Comparison of ENCODE assay signal across 9 cellular contexts in the genomic region with DNA sequence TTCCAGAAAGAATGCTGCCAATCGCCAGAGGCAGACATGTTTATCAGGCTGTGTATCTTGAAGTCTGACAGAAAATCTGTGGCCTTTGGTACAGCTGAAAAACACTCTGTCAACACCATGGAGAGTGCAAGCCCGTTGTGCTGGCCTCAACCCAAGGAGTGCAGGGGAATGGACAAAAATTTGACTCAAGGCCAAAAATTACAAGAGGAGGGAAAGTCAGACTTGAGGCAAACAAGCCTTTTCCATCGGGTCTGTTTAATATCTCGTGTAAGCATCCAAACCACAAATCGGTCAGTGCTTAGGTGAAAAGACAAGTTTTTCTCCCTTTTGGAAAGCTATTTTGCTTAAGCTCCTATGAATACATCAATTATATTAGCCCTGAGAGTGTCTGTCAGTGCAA.
DNase-seq lines count a peak whose midpoint lies in the region; ATAC-seq, FAIRE-seq and TF ChIP-seq lines count a peak whose summit lies in the region.
"Had no signal": no experiment of that assay in that cellular context is flagged by ENCODE, and none has a peak within 500 bp of the region (broad histone marks: within the 10 kb centered on the region; RNA-seq: fewer than 3 reads in every experiment).

No MANE protein-coding gene starts in this region.

- TF ChIP-seq POLR2A in H54 (IDR thresholded peaks at IDR 0.05; ENCODE audit: low read depth, low read length) (no peak), stomach (IDR thresholded peaks at IDR 0.05) (no peak)

- H3K36me3 ChIP-seq in astrocyte (ENCODE audit: insufficient read depth, low read length) = no peaks in the 10 kb centered on the region
- H3K36me3 ChIP-seq in stomach = no peaks in the 10 kb centered on the region

- no peaks in the 10 kb centered on the region for H3K79me2 ChIP-seq in astrocyte (ENCODE audit: insufficient read depth, low read length)

- peaks cover 45% of the 10 kb centered on the region for H3K4me1 ChIP-seq in astrocyte (ENCODE audit: insufficient read depth, low read length)
- peaks cover 1 to 61% (median 32%) of the 10 kb centered on the region in 4 donors for H3K4me1 ChIP-seq in stomach

- ATAC-seq in GM21825 (IDR thresholded peaks at IDR 0.05; ENCODE audit: unreplicated experiment) = no peak
- no peak for ATAC-seq in HG02981 (IDR thresholded peaks at IDR 0.05; ENCODE audit: unreplicated experiment)

- H3K9me3 ChIP-seq in astrocyte (ENCODE audit: insufficient read depth, low read depth, low read length) (no peaks in the 10 kb centered on the region), stomach (no peaks in the 10 kb centered on the region)

- H2AFZ ChIP-seq in astrocyte (ENCODE audit: low read depth, low read length) = no peak overlapping the region

- H3K36me3 Mint-ChIP-seq in astrocyte (ENCODE audit: low read depth, unreplicated experiment) = no peaks in the 10 kb centered on the region

- H3K27ac ChIP-seq in astrocyte (ENCODE audit: low read depth, low read length) (peak overlapping the region; percentile 71), stomach (peak overlapping the region in 3 of 5 donors; percentile 52 to 91 (median 77))

- H3K4me3 ChIP-seq in astrocyte (ENCODE audit: insufficient read depth, low read depth, low read length) (no peak overlapping the region), stomach (no peak overlapping the region)

- H3K9me3 Mint-ChIP-seq in astrocyte (ENCODE audit: unreplicated experiment) = no peaks in the 10 kb centered on the region

- no peaks in the 10 kb centered on the region for H3K27me3 Mint-ChIP-seq in astrocyte (ENCODE audit: low read depth, unreplicated experiment)

- peak overlapping the region; percentile 23 for H3K27ac Mint-ChIP-seq in astrocyte (ENCODE audit: unreplicated experiment)

- intact Hi-C loops in stomach (cut with DNase I; ENCODE audit: low total_unique reads) = loop anchor here (10.0 kb wide), 1 partner anchor 582 kb away; no protein-coding TSS in a partner anchor

- TF ChIP-seq EP300 in stomach (IDR thresholded peaks at IDR 0.05) = no peak

- FAIRE-seq in H54 (lab: Jason Lieb, UNC) (peak; percentile 11), astrocyte (lab: Jason Lieb, UNC) (peak; percentile 9)

- H3K9ac ChIP-seq in astrocyte (ENCODE audit: low read length) = peak overlapping the region; percentile 25

- no peak for DNase-seq in H54 (ENCODE audit: insufficient read length, low spot score)
- DNase-seq in astrocyte (ENCODE audit: low read depth) = peak; percentile 87
- DNase-seq in hepatic stellate cell (ENCODE audit: low spot score) = peak; percentile 62
- peak; percentile 42 for DNase-seq in stomach
- DNase-seq in DMS153 (lab: John Stamatoyannopoulos, UW) = no peak
- no peak for DNase-seq in activated T-cell treated with anti-CD3 and anti-CD28 coated beads, Interleukin-2, amount 50 U/mL, for 1 hour
- DNase-seq: NCI-H526 had no signal

- WGBS in stomach, 5 donors = 12 to 28% (median 17%) methylated on average over 5 of the region's 5 CpGs

- no peaks in the 10 kb centered on the region for H3K27me3 ChIP-seq in astrocyte (ENCODE audit: insufficient read depth, low read length)
- H3K27me3 ChIP-seq in stomach = peaks cover 0 to 73% (median 27%) of the 10 kb centered on the region in 3 donors

- H4K20me1 ChIP-seq in astrocyte (ENCODE audit: insufficient read depth, low read length) = no peaks in the 10 kb centered on the region

- no peak overlapping the region for H3K4me3 Mint-ChIP-seq in astrocyte (ENCODE audit: unreplicated experiment)

- TF ChIP-seq CTCF in astrocyte (IDR thresholded peaks at IDR 0.05; ENCODE audit: insufficient read depth, low read depth, low read length) (no peak), stomach (IDR thresholded peaks at IDR 0.05) (no peak)

- peaks cover 71% of the 10 kb centered on the region for H3K4me1 Mint-ChIP-seq in astrocyte (ENCODE audit: low read depth, unreplicated experiment)

- peak overlapping the region; percentile 45 for H3K4me2 ChIP-seq in astrocyte (ENCODE audit: low read length)

Comparison
In these comparisons a context has a peak if more than half of its experiments do, and no peak if none do; other contexts are left out.
1. DNase-seq: peak in astrocyte (single experiment), hepatic stellate cell (single experiment) and stomach (single experiment); none in H54 (single experiment), DMS153 (single experiment) and activated T-cell treated with anti-CD3 and anti-CD28 coated beads, Interleukin-2, amount 50 U/mL, for 1 hour (single experiment).